Comparison of ENCODE assay signal across 10 cellular contexts in the genomic region with DNA sequence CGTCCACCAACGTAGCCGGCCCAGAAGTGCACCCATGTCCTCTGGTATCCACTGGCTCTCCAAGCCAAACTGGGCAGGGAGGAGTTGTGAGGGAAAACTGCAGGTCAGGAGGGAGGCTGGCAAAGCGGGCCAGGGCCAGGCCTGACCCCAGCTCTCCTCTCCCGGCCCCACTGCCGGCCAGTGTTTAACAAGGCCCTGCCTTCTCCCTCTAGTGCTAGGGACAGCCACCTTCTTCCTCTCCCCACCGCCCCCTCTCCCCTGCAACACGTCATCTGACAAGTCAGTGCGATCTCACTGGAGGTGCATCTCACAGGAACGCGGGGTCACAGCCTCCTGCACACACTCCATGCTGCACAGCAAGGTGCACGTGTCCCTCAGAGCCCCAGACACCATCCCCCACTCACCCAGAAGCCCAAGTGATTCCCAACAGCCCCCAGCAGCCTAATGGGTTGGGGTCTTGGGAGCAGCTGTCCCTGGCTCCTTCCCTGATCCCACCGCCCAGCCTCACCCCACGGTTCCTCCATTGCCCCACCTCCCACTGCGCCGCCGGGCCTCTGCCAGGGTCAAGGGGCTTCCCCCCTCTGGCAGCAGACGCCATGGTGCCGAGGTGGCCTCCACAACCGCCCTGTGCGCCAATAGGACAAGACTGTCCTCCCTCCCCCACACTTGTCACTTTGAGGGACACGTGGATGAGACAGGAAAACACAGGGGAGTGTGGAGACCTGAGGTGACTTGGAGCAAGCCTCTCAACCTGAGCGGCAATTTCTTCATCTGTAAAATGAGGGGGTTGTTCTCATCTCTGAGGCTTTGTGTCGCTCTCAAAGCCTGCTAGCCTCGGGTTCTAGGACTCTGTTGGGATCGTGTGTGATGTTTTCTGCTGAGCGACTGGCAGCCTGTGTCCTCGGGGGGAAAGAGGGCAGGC. TPM values are rescaled to one million over a fixed set of nuclear protein-coding genes. Genes with fewer than 3 reads are reported as not detected.
DNase-seq lines count a peak whose midpoint lies in the region; ATAC-seq and TF ChIP-seq lines count a peak whose summit lies in the region.
"Had no signal": no experiment of that assay in that cellular context is flagged by ENCODE, and none has a peak within 500 bp of the region (broad histone marks: within the 10 kb centered on the region; RNA-seq: fewer than 3 reads in every experiment).

No MANE protein-coding gene starts in this region.

- CTCF ChIA-PET in activated CD4-positive, alpha-beta memory T cell treated with anti-CD3 and anti-CD28 coated beads, Interleukin-2, amount 10 ng/mL, durations not matched to agents 7 days and 5 days (lab: Charles Lee), result interaction anchor here (1.3 to 6.5 kb wide), 5 partner anchors 29 to 136 kb away, joined by 3 to 174 read pairs (median 5); no protein-coding TSS in a partner anchor

- H3K36me3 ChIP-seq in left ventricle myocardium inferior (no peaks in the 10 kb centered on the region), left lung (no peaks in the 10 kb centered on the region)

- peaks cover 16% of the 10 kb centered on the region for H3K4me1 Mint-ChIP-seq in activated CD4-positive, alpha-beta memory T cell treated with anti-CD3 and anti-CD28 coated beads, Interleukin-2, amount 10 ng/mL, durations not matched to agents 7 days and 5 days
- H3K4me1 Mint-ChIP-seq in type B pancreatic cell (ENCODE audit: unreplicated experiment), result no peaks in the 10 kb centered on the region

- peak overlapping the region; percentile 78 for H3K27ac ChIP-seq in left ventricle myocardium inferior (replicated peaks)
- H3K27ac ChIP-seq in left lung, result peak overlapping the region; percentile 39

- POLR2A ChIA-PET in activated CD4-positive, alpha-beta memory T cell treated with anti-CD3 and anti-CD28 coated beads, Interleukin-2, amount 10 ng/mL, durations not matched to agents 7 days and 5 days (lab: Charles Lee), result interaction anchor here (0.9 to 2.7 kb wide), 3 partner anchors 29 to 227 kb away, joined by 3 to 9 read pairs (median 3); no protein-coding TSS in a partner anchor

- peak overlapping the region; percentile 44 for H3K4me3 Mint-ChIP-seq in activated CD4-positive, alpha-beta memory T cell treated with anti-CD3 and anti-CD28 coated beads, Interleukin-2, amount 10 ng/mL, durations not matched to agents 7 days and 5 days
- H3K4me3 Mint-ChIP-seq in type B pancreatic cell, result peak overlapping the region; percentile 80

- H3K27me3 Mint-ChIP-seq in activated CD4-positive, alpha-beta memory T cell treated with anti-CD3 and anti-CD28 coated beads, Interleukin-2, amount 10 ng/mL, durations not matched to agents 7 days and 5 days, result peaks cover 41% of the 10 kb centered on the region
- H3K27me3 Mint-ChIP-seq in type B pancreatic cell, result peaks cover 61% of the 10 kb centered on the region

- peaks cover 63% of the 10 kb centered on the region for H3K4me1 ChIP-seq in left ventricle myocardium inferior
- peaks cover 15 to 55% of the 10 kb centered on the region in 2 donors for H3K4me1 ChIP-seq in left lung

- H3K27me3 ChIP-seq in left ventricle myocardium inferior (ENCODE audit: low read depth) (peaks cover 11% of the 10 kb centered on the region), left lung (peaks cover 5 to 48% of the 10 kb centered on the region in 2 donors)

- no peak for DNase-seq in left ventricle myocardium inferior
- no peak for DNase-seq in left cardiac atrium
- no peak for DNase-seq in activated CD4-positive, alpha-beta memory T cell treated with anti-CD3 and anti-CD28 coated beads, Interleukin-2, amount 10 ng/mL, durations not matched to agents 7 days and 5 days
- peak in 1 of 2 donors; percentile 77 for DNase-seq in left lung
- no peak for DNase-seq in type B pancreatic cell (ENCODE audit: extremely low spot score, unreplicated experiment)

- H3K9me3 Mint-ChIP-seq in activated CD4-positive, alpha-beta memory T cell treated with anti-CD3 and anti-CD28 coated beads, Interleukin-2, amount 10 ng/mL, durations not matched to agents 7 days and 5 days, result no peaks in the 10 kb centered on the region
- no peaks in the 10 kb centered on the region for H3K9me3 Mint-ChIP-seq in type B pancreatic cell

- H3K4me3 ChIP-seq in left ventricle myocardium inferior (peak overlapping the region; percentile 74), left lung (peak overlapping the region in 1 of 2 donors; percentile 52)

- intact Hi-C loops in left ventricle myocardium inferior (cut with micrococcal nuclease), result no loop called here
- intact Hi-C loops in left cardiac atrium (cut with DNase I), result loop anchor here in 1 of 2 donors (5.0 kb wide), 1 partner anchor 48 kb away; no protein-coding TSS in a partner anchor
- intact Hi-C loops in left lung (cut with DNase I), result loop anchor here in 1 of 2 donors (5.0 kb wide), 1 partner anchor 43 kb away; no protein-coding TSS in a partner anchor

- ATAC-seq in left cardiac atrium (no peak), left lung (no peak), HG03442 (IDR thresholded peaks at IDR 0.05; ENCODE audit: unreplicated experiment) (no peak), HG03432 (IDR thresholded peaks at IDR 0.05; ENCODE audit: unreplicated experiment) (no peak), HG02623 (IDR thresholded peaks at IDR 0.05; ENCODE audit: unreplicated experiment) (no peak)

- TF ChIP-seq CTCF in left ventricle myocardium inferior (IDR thresholded peaks at IDR 0.05; ENCODE audit: borderline replicate concordance) (no peak), left lung (IDR thresholded peaks at IDR 0.05) (no peak), type B pancreatic cell (conservative IDR thresholded peaks at IDR 0.05) (no peak)

- H3K27ac Mint-ChIP-seq in activated CD4-positive, alpha-beta memory T cell treated with anti-CD3 and anti-CD28 coated beads, Interleukin-2, amount 10 ng/mL, durations not matched to agents 7 days and 5 days, result no peak overlapping the region
- no peak overlapping the region for H3K27ac Mint-ChIP-seq in type B pancreatic cell

- H3K9me3 ChIP-seq in left ventricle myocardium inferior (replicated peaks) (no peaks in the 10 kb centered on the region), left lung (no peaks in the 10 kb centered on the region)

- H3K36me3 Mint-ChIP-seq in activated CD4-positive, alpha-beta memory T cell treated with anti-CD3 and anti-CD28 coated beads, Interleukin-2, amount 10 ng/mL, durations not matched to agents 7 days and 5 days (ENCODE audit: low read depth), result no peaks in the 10 kb centered on the region
- H3K36me3 Mint-ChIP-seq in type B pancreatic cell, result no peaks in the 10 kb centered on the region

RNA-seq across cellular contexts. Expression of gene ACE, which starts 1.1 kb away (rescaled TPM):
- total RNA-seq in left ventricle myocardium inferior, result 6.2 TPM
- total RNA-seq in left cardiac atrium, result 1 to 10 TPM; 4.3 to 7.0 TPM
- 10 to 100 TPM; 10.6 to 12.2 TPM for total RNA-seq in activated CD4-positive, alpha-beta memory T cell treated with anti-CD3 and anti-CD28 coated beads, Interleukin-2, amount 10 ng/mL, durations not matched to agents 7 days and 5 days
- 10 to 100 TPM; 51.2 to 68.9 TPM for total RNA-seq in left lung
- 3.6 and 9.1 TPM in 2 replicates for total RNA-seq in type B pancreatic cell (ENCODE audit: low replicate concordance)

RNA-seq across cellular contexts. Expression of gene CYB561, which starts 29.6 kb away (rescaled TPM):
- total RNA-seq in left ventricle myocardium inferior (9.0 TPM), left cardiac atrium (10 to 100 TPM; 17.3 to 21.7 TPM), left lung (10 to 100 TPM; 70.7 to 76.4 TPM), type B pancreatic cell (ENCODE audit: low replicate concordance) (34.5 and 85.1 TPM in 2 replicates)
- total RNA-seq in activated CD4-positive, alpha-beta memory T cell treated with anti-CD3 and anti-CD28 coated beads, Interleukin-2, amount 10 ng/mL, durations not matched to agents 7 days and 5 days, result 10 to 100 TPM; 28.9 to 30.3 TPM

RNA-seq across cellular contexts. Expression of gene KCNH6, which starts 47.4 kb away (rescaled TPM):
- total RNA-seq in left ventricle myocardium inferior (not detected), left cardiac atrium (not detected), left lung (under 1 TPM; 0.41 to 0.71 TPM), type B pancreatic cell (ENCODE audit: low replicate concordance) (4.4 and 9.0 TPM in 2 replicates)
- not detected for total RNA-seq in activated CD4-positive, alpha-beta memory T cell treated with anti-CD3 and anti-CD28 coated beads, Interleukin-2, amount 10 ng/mL, durations not matched to agents 7 days and 5 days
- total RNA-seq: activated CD8-positive, alpha-beta memory T cell treated with anti-CD3 and anti-CD28 coated beads for 36 hours; M059J had no signal
